8 cellular contexts compared by ENCODE assay signal in genomic region chr17:76816590-76817135, GRCh38. TPM values are rescaled to one million over a fixed set of nuclear protein-coding genes. Genes with fewer than 3 reads are reported as not detected.
DNase-seq lines count a peak whose midpoint lies in the region; ATAC-seq and TF ChIP-seq lines count a peak whose summit lies in the region.

No MANE protein-coding gene starts in this region.

- no peak for TF ChIP-seq POLR2A in HCT116 (IDR thresholded peaks at IDR 0.05; ENCODE audit: borderline replicate concordance, extremely low read depth, insufficient read depth, insufficient read length)

- ATAC-seq in HCT116 (peak; percentile 96), HG03108 (IDR thresholded peaks at IDR 0.05; ENCODE audit: unreplicated experiment) (no peak), GM18858 (IDR thresholded peaks at IDR 0.05; ENCODE audit: unreplicated experiment) (no peak)
- peak; percentile 95 for ATAC-seq in activated CD8-positive, alpha-beta T cell treated with anti-CD3 and anti-CD28 coated beads for 36 hours

- H3K9me3 ChIP-seq in HCT116 (ENCODE audit: control insufficient read depth in 1 of 2, insufficient read depth in 1 of 2, low read depth in 1 of 2, low read length in 2 of 2) = no peaks in the 10 kb centered on the region
- H3K9me3 ChIP-seq in neural progenitor cell (ENCODE audit: low read depth) = no peaks in the 10 kb centered on the region

- no peaks in the 10 kb centered on the region for H3K9me3 Mint-ChIP-seq in activated CD8-positive, alpha-beta T cell treated with anti-CD3 and anti-CD28 coated beads for 36 hours
- H3K9me3 Mint-ChIP-seq in neural progenitor cell = no peaks in the 10 kb centered on the region

- no peaks in the 10 kb centered on the region for H3K36me3 ChIP-seq in HCT116 (ENCODE audit: control insufficient read depth in 1 of 2, insufficient read depth in 2 of 2, low read length in 2 of 2)
- H3K36me3 ChIP-seq in neural progenitor cell = no peaks in the 10 kb centered on the region

- no peak overlapping the region for H3K27ac Mint-ChIP-seq in activated CD8-positive, alpha-beta T cell treated with anti-CD3 and anti-CD28 coated beads for 36 hours
- no peak overlapping the region for H3K27ac Mint-ChIP-seq in neural progenitor cell

- CTCF ChIA-PET in HCT116 (lab: Charles Lee) = interaction anchor here (0.8 to 1.6 kb wide), 5 partner anchors 8 to 242 kb away, joined by 3 to 5 read pairs (median 3); no protein-coding TSS in a partner anchor
- CTCF ChIA-PET in activated CD8-positive, alpha-beta T cell treated with anti-CD3 and anti-CD28 coated beads for 36 hours (lab: Charles Lee) = interaction anchor here (0.6 to 2.3 kb wide), 13 partner anchors 10 to 250 kb away, joined by 3 to 7 read pairs (median 4); partner anchors contain the start of gene MGAT5B

- H2AFZ ChIP-seq in HCT116 (ENCODE audit: low read depth, low read length, poor library complexity, severe bottlenecking) (peak overlapping the region; percentile 86), neural progenitor cell (replicated peaks) (peak overlapping the region; percentile 80)

- no peak overlapping the region for H3K4me3 Mint-ChIP-seq in activated CD8-positive, alpha-beta T cell treated with anti-CD3 and anti-CD28 coated beads for 36 hours
- H3K4me3 Mint-ChIP-seq in neural progenitor cell = no peak overlapping the region

- TF ChIP-seq CTCF in HCT116 (IDR thresholded peaks at IDR 0.05 in 2 of 3, conservative IDR thresholded peaks at IDR 0.05 in 1 of 3; ENCODE audit: borderline replicate concordance in 1 of 3, insufficient read depth in 1 of 3, low read depth in 2 of 3, low read length in 2 of 3) = peak; percentile 90 to 92 (median 91)
- TF ChIP-seq CTCF in activated CD8-positive, alpha-beta T cell treated with anti-CD3 and anti-CD28 coated beads for 36 hours (IDR thresholded peaks at IDR 0.05) = peak; percentile 51
- TF ChIP-seq CTCF in epithelial cell of proximal tubule (conservative IDR thresholded peaks at IDR 0.05; ENCODE audit: low read depth, low read length) = peak; percentile 69
- TF ChIP-seq CTCF in neural progenitor cell (IDR thresholded peaks at IDR 0.05) = peak; percentile 81

- H3K4me1 Mint-ChIP-seq in activated CD8-positive, alpha-beta T cell treated with anti-CD3 and anti-CD28 coated beads for 36 hours (ENCODE audit: low read depth) = peaks cover 7% of the 10 kb centered on the region
- peaks cover 7% of the 10 kb centered on the region for H3K4me1 Mint-ChIP-seq in neural progenitor cell

- DNase-seq in AML-193 (lab: John Stamatoyannopoulos, UW) (peak; percentile 61 to 87), HCT116 (ENCODE audit: low read depth, low spot score) (peak; percentile 63), NCI-H82 (lab: John Stamatoyannopoulos, UW) (peak; percentile 79), epithelial cell of proximal tubule (ENCODE audit: low read depth) (no peak), neural progenitor cell (ENCODE audit: low spot score) (peak; percentile 78)
- DNase-seq in activated CD8-positive, alpha-beta T cell treated with anti-CD3 and anti-CD28 coated beads for 36 hours = peak; percentile 75

- H3F3A ChIP-seq in neural progenitor cell (ENCODE audit: low read depth) = no peaks in the 10 kb centered on the region

- intact Hi-C loops in HCT116 (cut with micrococcal nuclease) = loop anchor here (2.0 kb wide), 1 partner anchor 240 kb away; no protein-coding TSS in a partner anchor
- intact Hi-C loops in activated CD8-positive, alpha-beta T cell treated with anti-CD3 and anti-CD28 coated beads for 36 hours (cut with micrococcal nuclease) = no loop called here

- no TSS peak for BruUV-seq in HCT116 (replicated peaks; lab: Mats Ljungman, UMichigan)

- H3K4me3 ChIP-seq in HCT116 (replicated peaks in 1 of 2; ENCODE audit: low read depth in 1 of 2, low read length in 2 of 2) (no peak overlapping the region), epithelial cell of proximal tubule (ENCODE audit: low read depth, low read length) (no peak overlapping the region), neural progenitor cell (no peak overlapping the region)

- peaks cover 4% of the 10 kb centered on the region; the same call in 1 of the 2 replicates for H3K27me3 ChIP-seq in HCT116 (ENCODE audit: insufficient read depth, low read length)
- H3K27me3 ChIP-seq in neural progenitor cell = no peaks in the 10 kb centered on the region

- H3K27ac ChIP-seq in HCT116 (ENCODE audit: low read depth, low read length) (no peak overlapping the region), neural progenitor cell (no peak overlapping the region)

- H3K36me3 Mint-ChIP-seq in activated CD8-positive, alpha-beta T cell treated with anti-CD3 and anti-CD28 coated beads for 36 hours (ENCODE audit: low read depth) = no peaks in the 10 kb centered on the region
- no peaks in the 10 kb centered on the region for H3K36me3 Mint-ChIP-seq in neural progenitor cell

- no peaks in the 10 kb centered on the region for H3K27me3 Mint-ChIP-seq in activated CD8-positive, alpha-beta T cell treated with anti-CD3 and anti-CD28 coated beads for 36 hours
- H3K27me3 Mint-ChIP-seq in neural progenitor cell (ENCODE audit: insufficient read depth, low read depth) = peaks cover 2% of the 10 kb centered on the region

- RAD21 ChIA-PET in HCT116 (lab: Charles Lee; ENCODE audit: low non-redundant PET in 1 of 2, low total read pairs in 2 of 2, uncharacterized antibody in 2 of 2, unreplicated experiment in 2 of 2) = no interaction called here

- no peaks in the 10 kb centered on the region for H4K20me1 ChIP-seq in HCT116 (ENCODE audit: insufficient read depth)
- no peaks in the 10 kb centered on the region for H4K20me1 ChIP-seq in neural progenitor cell (ENCODE audit: low read depth)

- TF ChIP-seq RAD21 in HCT116 (IDR thresholded peaks at IDR 0.05; ENCODE audit: low read depth) = peak; percentile 92

- peaks cover 2 to 8% of the 10 kb centered on the region in 2 experiments; a peak in 3 of 4 replicates for H3K4me1 ChIP-seq in HCT116 (ENCODE audit: control insufficient read depth in 1 of 2, insufficient read depth in 2 of 2, low read length in 2 of 2)
- no peaks in the 10 kb centered on the region for H3K4me1 ChIP-seq in neural progenitor cell

- H3K4me2 ChIP-seq in HCT116 (ENCODE audit: low read length) = peak overlapping the region; percentile 17; the same call in 1 of the 2 replicates
- H3K4me2 ChIP-seq in neural progenitor cell = no peak overlapping the region

- POLR2A ChIA-PET in HCT116 (lab: Charles Lee) = no interaction called here
- POLR2A ChIA-PET in activated CD8-positive, alpha-beta T cell treated with anti-CD3 and anti-CD28 coated beads for 36 hours (lab: Charles Lee) = no interaction called here

- H3K9ac ChIP-seq in HCT116 (ENCODE audit: low read length) (no peak overlapping the region), neural progenitor cell (no peak overlapping the region)

- H3K79me2 ChIP-seq in HCT116 (ENCODE audit: insufficient read depth, low read length) = no peaks in the 10 kb centered on the region
- no peaks in the 10 kb centered on the region for H3K79me2 ChIP-seq in neural progenitor cell (ENCODE audit: low read depth)

- H3K9me2 ChIP-seq in HCT116 (ENCODE audit: insufficient read depth) = no peaks in the 10 kb centered on the region

TF ChIP-seq in HCT116, 20 proteins besides CTCF, POLR2A, EP300 and RAD21:
- TF ChIP-seq EGR1 (IDR thresholded peaks at IDR 0.05; ENCODE audit: low read depth) (no peak), TCF7L2 (IDR thresholded peaks at IDR 0.05; ENCODE audit: borderline replicate concordance, extremely low read depth, insufficient read depth, insufficient read length) (peak; percentile 46)

RNA-seq across cellular contexts. Expression of gene MGAT5B, which starts 51.5 kb away (rescaled TPM):
- total RNA-seq in HCT116 (2021; ENCODE audit: unreplicated experiment) (4.4 TPM), epithelial cell of proximal tubule (1.7 and 7.5 TPM in 2 replicates), neural progenitor cell (ENCODE audit: low replicate concordance) (1.8 and 6.0 TPM in 2 replicates)
- 3.8 and 5.0 TPM in 2 replicates for polyA plus RNA-seq in HCT116 (2012)
- not detected for total RNA-seq in activated CD8-positive, alpha-beta T cell treated with anti-CD3 and anti-CD28 coated beads for 36 hours

Comparison
In these comparisons a context has a peak if more than half of its experiments do, and no peak if none do; other contexts are left out.
1. ATAC-seq: peak in HCT116 (single experiment) and activated CD8-positive, alpha-beta T cell treated with anti-CD3 and anti-CD28 coated beads for 36 hours (single experiment); none in HG03108 (single experiment) and GM18858 (single experiment).
2. Peak in every context shown above with its lines, with median percentiles within 50 percentile points of each other: CTCF ChIP-seq.